ENCODE assay signal across 8 cellular contexts in the genomic region with DNA sequence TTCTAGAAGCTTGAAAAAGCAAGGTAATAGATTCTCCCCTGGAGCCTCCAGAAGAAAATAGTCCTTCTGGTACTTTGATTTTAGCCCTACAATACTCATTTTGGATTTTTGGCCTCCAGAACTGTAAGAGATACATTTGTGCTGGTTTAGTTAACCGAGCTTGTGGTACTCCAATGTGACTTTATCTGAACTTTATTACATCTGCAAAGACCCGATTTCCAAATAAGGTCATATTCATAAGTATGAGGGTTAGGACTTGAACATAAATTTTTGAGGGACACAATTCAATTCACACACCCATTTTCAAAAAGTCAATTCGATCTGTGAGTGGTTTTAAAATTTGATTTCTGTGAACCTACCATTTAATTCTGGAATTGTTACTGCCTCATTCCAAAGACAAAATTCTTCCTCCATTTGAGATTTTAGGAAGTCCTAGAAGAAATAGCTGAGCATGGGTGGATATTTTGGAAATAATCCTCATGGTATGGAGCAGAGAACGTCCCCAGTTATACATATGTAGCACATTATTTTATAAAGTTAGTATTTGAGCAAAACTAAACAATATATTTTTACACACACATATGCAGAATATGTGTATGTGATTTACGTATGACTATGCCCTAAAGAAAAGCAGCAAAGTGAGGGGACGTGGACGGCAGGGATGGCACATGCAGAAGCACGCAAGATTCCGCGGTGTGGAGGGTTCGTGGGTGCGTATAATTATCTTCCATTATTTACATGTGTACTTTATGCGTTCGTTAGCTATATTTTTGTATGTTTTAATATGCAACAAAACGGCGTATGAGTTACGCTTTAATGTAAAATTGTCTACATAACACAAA. TPM values are rescaled to one million over a fixed set of nuclear protein-coding genes. Genes with fewer than 3 reads are reported as not detected.
A peak's percentile ranks its signal among the peaks of the same experiment; 100 is the strongest.
DNase-seq lines count a peak whose midpoint lies in the region; ATAC-seq, FAIRE-seq and TF ChIP-seq lines count a peak whose summit lies in the region.

No MANE protein-coding gene starts in this region.

- TF ChIP-seq EP300 in HepG2 (IDR thresholded peaks at IDR 0.05; ENCODE audit: low read depth in 2 of 2, low read length in 2 of 2) (no peak), HepG2 (CRISPR knock-in tag; IDR thresholded peaks at IDR 0.05; ENCODE audit: borderline replicate concordance) (no peak)

- no peak for TF ChIP-seq RAD21 in HepG2 (CRISPR knock-in tag; IDR thresholded peaks at IDR 0.05)

- ATAC-seq in HepG2: no peak

- H3K79me2 ChIP-seq in HepG2 (ENCODE audit: insufficient read depth, low read length): peaks cover 39% of the 10 kb centered on the region

- no peaks in the 10 kb centered on the region for H4K20me1 ChIP-seq in HepG2 (ENCODE audit: insufficient read depth, low read length)

- CTCF ChIA-PET in HepG2 (lab: Yijun Ruan, JAX; ENCODE audit: low intra/inter-chr PET ratio, low total read pairs): no interaction called here

- H2AFZ ChIP-seq in HepG2 (ENCODE audit: low read length): peak overlapping the region; percentile 99

- POLR2A ChIA-PET in HepG2 (lab: Yijun Ruan, JAX): interaction anchor here (0.5 to 3.5 kb wide), 4 partner anchors 39 to 408 kb away, joined by 3 to 17 read pairs (median 4); a partner anchor contains a TSS

- in situ Hi-C loops in astrocyte of the spinal cord (cut with HindIII; ENCODE audit: low sequenced_read_pairs): no loop called here
- in situ Hi-C loops in HepG2 (cut with HindIII; ENCODE audit: extremely low pct_ligation_motif_present, low pct_unique_long_range_greater_than_20kb): no loop called here

- DNase-seq in stimulated activated CD4-positive, alpha-beta T cell treated with anti-CD3 and anti-CD28 coated beads, Interleukin-15, amount 100 ng/mL, for 24 hours: peak; percentile 5
- DNase-seq in stimulated activated CD4-positive, alpha-beta T cell treated with anti-CD3 and anti-CD28 coated beads, Interleukin-4, amount 100 ng/mL, for 1 hour: no peak
- peak; percentile 7 for DNase-seq in astrocyte of the spinal cord (ENCODE audit: low read depth, low spot score)
- no peak for DNase-seq in HepG2 (ENCODE audit: low spot score)
- peak; percentile 1 to 12 for DNase-seq in thyroid gland
- DNase-seq in CD1c-positive myeloid dendritic cell (ENCODE audit: extremely low spot score): no peak
- DNase-seq in kidney tubule cell (ENCODE audit: low spot score): no peak
- DNase-seq in HK-2 (ENCODE audit: unreplicated experiment): no peak

- H3K27ac ChIP-seq in HepG2 (ENCODE audit: extremely low read length, insufficient read depth, low read length) (peak overlapping the region; percentile 87), thyroid gland (peak overlapping the region; percentile 20 to 78 (median 77))

- no peak for TF ChIP-seq POLR2A in HepG2 (IDR thresholded peaks at IDR 0.05; ENCODE audit: insufficient read depth in 1 of 2, low read depth in 2 of 2, low read length in 2 of 2)
- TF ChIP-seq POLR2A in thyroid gland (IDR thresholded peaks at IDR 0.05): no peak

- peak overlapping the region; percentile 85 for H3K9ac ChIP-seq in HepG2 (ENCODE audit: insufficient read depth, low read depth, low read length)

- H3K4me1 ChIP-seq in HepG2 (ENCODE audit: insufficient read depth, low read length) (peaks cover 34% of the 10 kb centered on the region), thyroid gland (peaks cover 0 to 6% of the 10 kb centered on the region in 2 donors)

- H3K4me3 ChIP-seq in astrocyte of the spinal cord (ENCODE audit: low read depth, low read length) (peak overlapping the region; percentile 93), HepG2 (replicated peaks in 1 of 3; ENCODE audit: insufficient read depth in 1 of 3, low read depth in 2 of 3, low read length in 3 of 3) (peak overlapping the region; percentile 81 to 90 (median 87)), thyroid gland (replicated peaks in 1 of 3) (peak overlapping the region; percentile 41 to 86 (median 62))

- FAIRE-seq in HepG2 (lab: Jason Lieb, UNC): no peak

- H3K9me3 ChIP-seq in HepG2 (ENCODE audit: low read length): no peaks in the 10 kb centered on the region
- no peaks in the 10 kb centered on the region for H3K9me3 ChIP-seq in thyroid gland

- H3K36me3 ChIP-seq in HepG2 (replicated peaks in 1 of 2; ENCODE audit: control insufficient read depth in 1 of 2, insufficient read depth in 2 of 2, low read length in 2 of 2): peaks cover 0 to 3% of the 10 kb centered on the region in 2 experiments; a peak in 1 of 5 replicates
- no peaks in the 10 kb centered on the region for H3K36me3 ChIP-seq in thyroid gland

- intact Hi-C loops in HepG2 (cut with micrococcal nuclease; ENCODE audit: unreplicated experiment) (no loop called here), thyroid gland (cut with DNase I) (loop anchor here (5.0 kb wide), 1 partner anchor 46 kb away; a partner anchor contains a TSS)

- peak overlapping the region; percentile 99 for H3K4me2 ChIP-seq in HepG2 (ENCODE audit: low read depth, low read length)

- H3K27me3 ChIP-seq in HepG2 (ENCODE audit: control insufficient read depth in 1 of 2, insufficient read depth in 2 of 2, low read length in 2 of 2): no peaks in the 10 kb centered on the region; a peak in 1 of 5 replicates
- no peaks in the 10 kb centered on the region for H3K27me3 ChIP-seq in thyroid gland

- WGBS in HepG2 (ENCODE audit: low lambda C conversion rate): 20% methylated on average over 17 of the region's 17 CpGs
- 27 to 28% methylated on average over 17 of the region's 17 CpGs for WGBS in thyroid gland, 2 donors

- no TSS peak for BruUV-seq in HepG2 (replicated peaks; lab: Mats Ljungman, UMichigan)

- TF ChIP-seq CTCF in astrocyte of the spinal cord (IDR thresholded peaks at IDR 0.05; ENCODE audit: low read depth, low read length) (no peak), HepG2 (CRISPR knock-in tag; IDR thresholded peaks at IDR 0.05) (no peak), thyroid gland (IDR thresholded peaks at IDR 0.05) (no peak)

TF ChIP-seq in HepG2, 621 proteins besides CTCF, POLR2A, EP300 and RAD21 (continues in another document):
- TF ChIP-seq ZNF850 (CRISPR knock-in tag; conservative IDR thresholded peaks at IDR 0.05) (no peak), ZSCAN30 (CRISPR knock-in tag; IDR thresholded peaks at IDR 0.05) (0 out of 2 replicates have a peak, but pooled peaks have one; percentile 34), NFKBIZ (CRISPR knock-in tag; IDR thresholded peaks at IDR 0.05) (no peak)

RNA-seq across cellular contexts. Expression of a gene that starts 0.9 kb away (rescaled TPM):
- total RNA-seq in HepG2 (2016; rRNA removed; fragmentation: Illumina TruSeq; extraction: Trizol): 53.6 and 74.2 TPM in 2 replicates
- 32.8 and 37.1 TPM in 2 replicates for total RNA-seq in HepG2 (2016; cell fraction: cytosol; rRNA removed; fragmentation: Illumina TruSeq; extraction: Trizol; ENCODE audit: low read depth)
- 52.9 and 74.2 TPM in 2 replicates for total RNA-seq in HepG2 (2016; cell fraction: insoluble cytoplasmic fraction; rRNA removed; fragmentation: Illumina TruSeq; extraction: Trizol)
- 24.1 and 28.1 TPM in 2 replicates for total RNA-seq in HepG2 (2016; cell fraction: membrane; rRNA removed; fragmentation: Illumina TruSeq; extraction: Trizol)
- 59.5 and 62.1 TPM in 2 replicates for total RNA-seq in HepG2 (2016; cell fraction: nucleus; rRNA removed; fragmentation: Illumina TruSeq; extraction: Trizol)
- 14.8 and 16.9 TPM in 2 replicates for polyA plus RNA-seq in HepG2 (2011; rRNA removed)
- 9.3 and 11.8 TPM in 2 replicates for polyA plus RNA-seq in HepG2 (2011; cell fraction: cytosol; rRNA removed)
- polyA plus RNA-seq in HepG2 (2011; cell fraction: nucleus; rRNA removed): 9.4 and 10.0 TPM in 2 replicates
- 14.4 and 22.1 TPM in 2 replicates for polyA plus RNA-seq in HepG2 (2012)
- 6.6 and 7.0 TPM in 2 replicates for polyA plus RNA-seq in HepG2 (2016; cell fraction: cytosol; fragmentation: Illumina TruSeq; extraction: Trizol; ENCODE audit: low read depth)
- 63.4 and 70.6 TPM in 2 replicates for polyA plus RNA-seq in HepG2 (2016; cell fraction: insoluble cytoplasmic fraction; fragmentation: Illumina TruSeq; extraction: Trizol; ENCODE audit: low read depth)
- 9.5 and 10.6 TPM in 2 replicates for polyA plus RNA-seq in HepG2 (2016; cell fraction: membrane; fragmentation: Illumina TruSeq; extraction: Trizol; ENCODE audit: low read depth)
- 31.7 and 32.9 TPM in 2 replicates for polyA plus RNA-seq in HepG2 (2016; cell fraction: nucleus; fragmentation: Illumina TruSeq; extraction: Trizol; ENCODE audit: insufficient read depth, low read depth)
- 26.4 and 36.9 TPM in 2 replicates for polyA minus RNA-seq in HepG2 (2011; rRNA and poly(A)+ RNA removed; ENCODE audit: low replicate concordance)
- 11.1 and 11.3 TPM in 2 replicates for polyA minus RNA-seq in HepG2 (2011; cell fraction: cytosol; rRNA and poly(A)+ RNA removed)
- polyA minus RNA-seq in HepG2 (2011; cell fraction: nucleus; rRNA and poly(A)+ RNA removed): 64.2 and 66.0 TPM in 2 replicates
- total RNA-seq in thyroid gland: 10 to 100 TPM; 13.7 to 19.1 (median 17.2) TPM

RNA-seq across cellular contexts. Expression of a gene that starts 44.8 kb away (rescaled TPM):
- 1.9 and 3.9 TPM in 2 replicates for total RNA-seq in HepG2 (2016; rRNA removed; fragmentation: Illumina TruSeq; extraction: Trizol)
- total RNA-seq in HepG2 (2016; cell fraction: cytosol; rRNA removed; fragmentation: Illumina TruSeq; extraction: Trizol; ENCODE audit: low read depth): 0.61 and 0.71 TPM in 2 replicates
- total RNA-seq in HepG2 (2016; cell fraction: insoluble cytoplasmic fraction; rRNA removed; fragmentation: Illumina TruSeq; extraction: Trizol): 2.0 and 4.5 TPM in 2 replicates
- 0.90 and 1.3 TPM in 2 replicates for total RNA-seq in HepG2 (2016; cell fraction: membrane; rRNA removed; fragmentation: Illumina TruSeq; extraction: Trizol)
- total RNA-seq in HepG2 (2016; cell fraction: nucleus; rRNA removed; fragmentation: Illumina TruSeq; extraction: Trizol): 1.5 and 2.4 TPM in 2 replicates
- polyA plus RNA-seq in HepG2 (2011; rRNA removed): 0.97 and 1.3 TPM in 2 replicates
- polyA plus RNA-seq in HepG2 (2011; cell fraction: cytosol; rRNA removed): 0.52 and 1.1 TPM in 2 replicates
- polyA plus RNA-seq in HepG2 (2011; cell fraction: nucleus; rRNA removed): 0.24 and 0.38 TPM in 2 replicates
- polyA plus RNA-seq in HepG2 (2012): 0.33 and 1.0 TPM in 2 replicates
- 0.24 and 0.43 TPM in 2 replicates for polyA plus RNA-seq in HepG2 (2016; cell fraction: cytosol; fragmentation: Illumina TruSeq; extraction: Trizol; ENCODE audit: low read depth)
- 1.8 and 2.0 TPM in 2 replicates for polyA plus RNA-seq in HepG2 (2016; cell fraction: insoluble cytoplasmic fraction; fragmentation: Illumina TruSeq; extraction: Trizol; ENCODE audit: low read depth)
- polyA plus RNA-seq in HepG2 (2016; cell fraction: membrane; fragmentation: Illumina TruSeq; extraction: Trizol; ENCODE audit: low read depth): 0.37 and 0.39 TPM in 2 replicates
- polyA plus RNA-seq in HepG2 (2016; cell fraction: nucleus; fragmentation: Illumina TruSeq; extraction: Trizol; ENCODE audit: insufficient read depth, low read depth): 1.00 and 1.4 TPM in 2 replicates
- 1.9 and 2.5 TPM in 2 replicates for polyA minus RNA-seq in HepG2 (2011; rRNA and poly(A)+ RNA removed; ENCODE audit: low replicate concordance)
- 0.97 and 1.4 TPM in 2 replicates for polyA minus RNA-seq in HepG2 (2011; cell fraction: cytosol; rRNA and poly(A)+ RNA removed)
- 0.87 and 1.7 TPM in 2 replicates for polyA minus RNA-seq in HepG2 (2011; cell fraction: nucleus; rRNA and poly(A)+ RNA removed)
- total RNA-seq in thyroid gland: 1 to 10 TPM; 3.2 to 5.9 (median 3.7) TPM

Comparison
In these comparisons a context has a peak if more than half of its experiments do, and no peak if none do; other contexts are left out.
1. DNase-seq: peak in stimulated activated CD4-positive, alpha-beta T cell treated with anti-CD3 and anti-CD28 coated beads, Interleukin-15, amount 100 ng/mL, for 24 hours (single experiment), astrocyte of the spinal cord (single experiment) and thyroid gland (2 of 2); none in stimulated activated CD4-positive, alpha-beta T cell treated with anti-CD3 and anti-CD28 coated beads, Interleukin-4, amount 100 ng/mL, for 1 hour (single experiment), HepG2 (single experiment), CD1c-positive myeloid dendritic cell (single experiment), kidney tubule cell (single experiment) and HK-2 (single experiment).
2. Peak in every context shown above with its lines, with median percentiles within 50 percentile points of each other: H3K4me3 ChIP-seq.